Comparison of ENCODE assay signal across 13 cellular contexts in the genomic region with DNA sequence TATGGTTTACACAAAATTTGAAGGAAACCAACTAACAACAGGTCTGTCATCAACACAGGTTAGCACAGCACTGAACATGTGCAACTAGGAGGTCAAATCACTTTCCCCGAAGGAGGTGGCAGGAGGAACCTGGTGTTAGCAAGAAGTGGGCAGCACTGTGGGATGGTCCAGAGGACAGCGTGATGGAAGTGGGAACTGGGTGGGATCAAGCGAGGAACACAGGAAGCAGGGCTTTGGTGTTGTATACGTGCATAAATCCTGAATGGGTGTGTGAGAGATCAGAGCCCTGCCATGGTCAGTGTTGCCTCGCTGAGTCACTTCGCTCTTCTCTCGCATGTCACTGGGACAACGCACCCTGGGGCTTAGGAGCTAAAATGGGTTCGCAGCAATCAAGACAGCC.
A peak's percentile ranks its signal among the peaks of the same experiment; 100 is the strongest.
DNase-seq lines count a peak whose midpoint lies in the region; TF ChIP-seq lines count a peak whose summit lies in the region.
"Had no signal": no experiment of that assay in that cellular context is flagged by ENCODE, and none has a peak within 500 bp of the region (broad histone marks: within the 10 kb centered on the region; RNA-seq: fewer than 3 reads in every experiment).

No MANE protein-coding gene starts in this region.

- H3K9ac ChIP-seq in trophoblast cell (ENCODE audit: low read length): no peak overlapping the region
- H3K9ac ChIP-seq: BLaER1 had no signal

- peaks cover under 1% of the 10 kb centered on the region for H3K9me3 Mint-ChIP-seq in activated naive CD4-positive, alpha-beta T cell treated with anti-CD3 and anti-CD28 coated beads for 36 hours

- no peak overlapping the region for H4K12ac ChIP-seq in trophoblast cell (ENCODE audit: low read depth, low read length)

- H3K4ac ChIP-seq in trophoblast cell (ENCODE audit: low read depth, low read length): no peak overlapping the region

- peaks cover 4% of the 10 kb centered on the region in 2 experiments for H3K4me1 ChIP-seq in trophoblast cell (ENCODE audit: control insufficient read depth in 1 of 2, insufficient read depth in 2 of 2, low read length in 2 of 2)
- no peaks in the 10 kb centered on the region for H3K4me1 ChIP-seq in uterus
- H3K4me1 ChIP-seq: BLaER1, Caco-2 had no signal

- H3K27ac ChIP-seq in dorsolateral prefrontal cortex (peak overlapping the region in 37 of 59 donors; percentile 0 to 82 (median 58)), trophoblast cell (ENCODE audit: low read depth, low read length) (no peak overlapping the region), uterus (no peak overlapping the region)
- H3K27ac ChIP-seq: A549, BLaER1, HL-60 had no signal

- H2BK120ac ChIP-seq in trophoblast cell (ENCODE audit: insufficient read depth, low read length, poor library complexity): no peak overlapping the region

- no peak overlapping the region for H3K14ac ChIP-seq in trophoblast cell (ENCODE audit: low read length)

- H2AK5ac ChIP-seq in trophoblast cell (ENCODE audit: low read length): no peak overlapping the region

- CTCF ChIA-PET in activated naive CD4-positive, alpha-beta T cell treated with anti-CD3 and anti-CD28 coated beads for 36 hours (lab: Charles Lee): interaction anchor here (0.7 kb wide), 1 partner anchor 22 kb away, joined by 3 read pairs; no protein-coding TSS in a partner anchor

- no peaks in the 10 kb centered on the region for H3K79me1 ChIP-seq in trophoblast cell (ENCODE audit: low read length)

- H3K4me1 Mint-ChIP-seq in activated naive CD4-positive, alpha-beta T cell treated with anti-CD3 and anti-CD28 coated beads for 36 hours (ENCODE audit: low read depth): no peaks in the 10 kb centered on the region
- H3K4me1 Mint-ChIP-seq: CD8-positive, alpha-beta memory T cell had no signal

- H3K27ac Mint-ChIP-seq in activated naive CD4-positive, alpha-beta T cell treated with anti-CD3 and anti-CD28 coated beads for 36 hours: no peak overlapping the region
- H3K27ac Mint-ChIP-seq: CD8-positive, alpha-beta memory T cell had no signal

- no peak overlapping the region for H2AFZ ChIP-seq in trophoblast cell (ENCODE audit: insufficient read depth, low read length, poor library complexity)

- H3K36me3 ChIP-seq in trophoblast cell (ENCODE audit: control insufficient read depth in 1 of 2, insufficient read depth in 2 of 2, low read length in 2 of 2) (no peaks in the 10 kb centered on the region), uterus (no peaks in the 10 kb centered on the region)
- H3K36me3 ChIP-seq: BLaER1 had no signal

- no peak for TF ChIP-seq POLR2A in uterus (IDR thresholded peaks at IDR 0.05)

- no peak overlapping the region for H3K23ac ChIP-seq in trophoblast cell (ENCODE audit: low read length)

- WGBS in trophoblast cell (ENCODE audit: extremely low coverage, insufficient coverage, insufficient read length): no CpG with 5 or more reads among the region's 9 CpGs

- no peak overlapping the region for H2BK5ac ChIP-seq in trophoblast cell (ENCODE audit: low read depth, low read length, poor library complexity)

- no peak overlapping the region for H3K18ac ChIP-seq in trophoblast cell (ENCODE audit: low read length)

- peak; percentile 7 for DNase-seq in M059J (ENCODE audit: low read depth)
- DNase-seq in dorsolateral prefrontal cortex: peak in 1 of 10 donors; percentile 35
- DNase-seq in trophoblast cell: peak; percentile 9 to 38
- DNase-seq in activated naive CD4-positive, alpha-beta T cell treated with anti-CD3 and anti-CD28 coated beads for 36 hours: no peak
- no peak for DNase-seq in uterus
- no peak for DNase-seq in GM19240 (ENCODE audit: insufficient read length, low spot score)
- DNase-seq: Caco-2; CD8-positive, alpha-beta memory T cell; DND-41; KBM-7 had no signal

- peaks cover 11% of the 10 kb centered on the region for H3K27me3 Mint-ChIP-seq in activated naive CD4-positive, alpha-beta T cell treated with anti-CD3 and anti-CD28 coated beads for 36 hours (ENCODE audit: low read depth)

- intact Hi-C loops in dorsolateral prefrontal cortex (cut with DNase I) (no loop called here), uterus (cut with DNase I; ENCODE audit: low total_unique reads) (no loop called here)
- intact Hi-C loops in activated naive CD4-positive, alpha-beta T cell treated with anti-CD3 and anti-CD28 coated beads for 36 hours (cut with micrococcal nuclease): no loop called here

- H3K79me2 ChIP-seq in trophoblast cell (ENCODE audit: control insufficient read depth, insufficient read depth, low read length, poor library complexity): no peaks in the 10 kb centered on the region

- no peak overlapping the region for H3K4me3 Mint-ChIP-seq in activated naive CD4-positive, alpha-beta T cell treated with anti-CD3 and anti-CD28 coated beads for 36 hours
- H3K4me3 Mint-ChIP-seq: CD8-positive, alpha-beta memory T cell had no signal

- H2BK12ac ChIP-seq in trophoblast cell (ENCODE audit: low read length): no peak overlapping the region

- no peak overlapping the region for H4K91ac ChIP-seq in trophoblast cell (ENCODE audit: low read depth, low read length)

- TF ChIP-seq CTCF in dorsolateral prefrontal cortex (IDR thresholded peaks at IDR 0.05 in 54 of 56, conservative IDR thresholded peaks at IDR 0.05 in 2 of 56; ENCODE audit: low read depth in 1 of 56, partially characterized antibody in 56 of 56): no peak
- TF ChIP-seq CTCF in uterus (IDR thresholded peaks at IDR 0.05): no peak

- no peaks in the 10 kb centered on the region for H3K36me3 Mint-ChIP-seq in activated naive CD4-positive, alpha-beta T cell treated with anti-CD3 and anti-CD28 coated beads for 36 hours (ENCODE audit: low read depth)
- H3K36me3 Mint-ChIP-seq: CD8-positive, alpha-beta memory T cell had no signal

- no peak overlapping the region for H4K8ac ChIP-seq in trophoblast cell (ENCODE audit: low read depth, low read length)

- H3K27me3 ChIP-seq in dorsolateral prefrontal cortex (no peaks in the 10 kb centered on the region), trophoblast cell (ENCODE audit: insufficient read depth, low read length) (no peaks in the 10 kb centered on the region), uterus (no peaks in the 10 kb centered on the region)
- H3K27me3 ChIP-seq: BLaER1 had no signal

- no peak overlapping the region for H3K4me2 ChIP-seq in trophoblast cell (ENCODE audit: low read length)
- H3K4me2 ChIP-seq: A549, BLaER1 had no signal

- no peak overlapping the region for H3K4me3 ChIP-seq in dorsolateral prefrontal cortex
- H3K4me3 ChIP-seq in trophoblast cell (ENCODE audit: low read depth, low read length): no peak overlapping the region
- H3K4me3 ChIP-seq in uterus: no peak overlapping the region
- H3K4me3 ChIP-seq: A549, BLaER1 had no signal

- H3K9me3 ChIP-seq in trophoblast cell (ENCODE audit: insufficient read depth, low read depth, low read length): peaks cover 4% of the 10 kb centered on the region
- H3K9me3 ChIP-seq in uterus: no peaks in the 10 kb centered on the region
- H3K9me3 ChIP-seq: BLaER1, Caco-2 had no signal

Comparison
In these comparisons a context has a peak if more than half of its experiments do, and no peak if none do; other contexts are left out.
1. DNase-seq: peak in M059J (single experiment) and trophoblast cell (2 of 2); none in activated naive CD4-positive, alpha-beta T cell treated with anti-CD3 and anti-CD28 coated beads for 36 hours (single experiment), uterus (0 of 2) and GM19240 (single experiment).
2. H3K27ac ChIP-seq: peak in dorsolateral prefrontal cortex (37 of 59); none in trophoblast cell (single experiment) and uterus (0 of 2).